10 cellular contexts compared by ENCODE assay signal in genomic region chr4:53119685-53120084, GRCh38.
A peak's percentile ranks its signal among the peaks of the same experiment; 100 is the strongest.
DNase-seq lines count a peak whose midpoint lies in the region; FAIRE-seq and TF ChIP-seq lines count a peak whose summit lies in the region.
"Had no signal": no experiment of that assay in that cellular context is flagged by ENCODE, and none has a peak within 500 bp of the region (broad histone marks: within the 10 kb centered on the region; RNA-seq: fewer than 3 reads in every experiment).

No MANE protein-coding gene starts in this region.

- no peak for FAIRE-seq in H54 (lab: Jason Lieb, UNC)

- peaks cover 7% of the 10 kb centered on the region for H3K9me3 Mint-ChIP-seq in mesothelial cell of epicardium

- peak overlapping the region; percentile 97 for H3K27ac Mint-ChIP-seq in mesothelial cell of epicardium

- peaks cover 28% of the 10 kb centered on the region for H3K4me1 Mint-ChIP-seq in mesothelial cell of epicardium

- peaks cover 4% of the 10 kb centered on the region for H3K36me3 Mint-ChIP-seq in mesothelial cell of epicardium

- DNase-seq in AG08396 (ENCODE audit: low spot score) (peak; percentile 66), RPMI7951 (ENCODE audit: low read depth) (peak; percentile 72), fibroblast of gingiva (ENCODE audit: low read depth) (peak; percentile 68), mesothelial cell of epicardium (ENCODE audit: low spot score in 2 of 2, unreplicated experiment in 2 of 2) (peak in 1 of 2 experiments; percentile 56), COLO668 (lab: John Stamatoyannopoulos, UW; ENCODE audit: unreplicated experiment) (no peak), H54 (ENCODE audit: insufficient read length, low spot score) (no peak), NCI-H524 (lab: John Stamatoyannopoulos, UW) (no peak), NOMO-1 (lab: John Stamatoyannopoulos, UW; ENCODE audit: unreplicated experiment in 2 of 2) (no peak)
- DNase-seq: activated effector memory CD4-positive, alpha-beta T cell treated with Interleukin-2 at 50 U/mL for 16 hours; occipital lobe had no signal

- TF ChIP-seq POLR2A in H54 (IDR thresholded peaks at IDR 0.05; ENCODE audit: low read depth, low read length) = no peak

- no peak for TF ChIP-seq CTCF in mesothelial cell of epicardium (IDR thresholded peaks at IDR 0.05; ENCODE audit: unreplicated experiment)

- no peak overlapping the region for H3K4me3 Mint-ChIP-seq in mesothelial cell of epicardium

- H3K27me3 Mint-ChIP-seq in mesothelial cell of epicardium (ENCODE audit: low read depth) = no peaks in the 10 kb centered on the region

Comparison
In these comparisons a context has a peak if more than half of its experiments do, and no peak if none do; other contexts are left out.
1. DNase-seq: peak in AG08396 (single experiment), RPMI7951 (single experiment) and fibroblast of gingiva (single experiment); none in COLO668 (single experiment), H54 (single experiment), NCI-H524 (0 of 2) and NOMO-1 (0 of 2).